25 cellular contexts compared by ENCODE assay signal in genomic region chr17:64032081-64032480, GRCh38. TPM values are rescaled to one million over a fixed set of nuclear protein-coding genes. Genes with fewer than 3 reads are reported as not detected.
DNase-seq lines count a peak whose midpoint lies in the region; ATAC-seq and TF ChIP-seq lines count a peak whose summit lies in the region.
"Had no signal": no experiment of that assay in that cellular context is flagged by ENCODE, and none has a peak within 500 bp of the region (broad histone marks: within the 10 kb centered on the region; RNA-seq: fewer than 3 reads in every experiment).

No MANE protein-coding gene starts in this region.

- no peak overlapping the region for H3K4me3 Mint-ChIP-seq in activated CD8-positive, alpha-beta memory T cell treated with anti-CD3 and anti-CD28 coated beads, Interleukin-2, amount 10 ng/mL, durations not matched to agents 7 days and 5 days
- no peak overlapping the region for H3K4me3 Mint-ChIP-seq in type B pancreatic cell
- H3K4me3 Mint-ChIP-seq: activated naive CD4-positive, alpha-beta T cell treated with anti-CD3 and anti-CD28 coated beads, Interleukin-2, amount 50 U/mL, for 24 hours; activated T-helper 1 cell treated with anti-CD3 and anti-CD28 coated beads, Interleukin-12 subunit alpha, Interleukin-12 subunit beta, Interleukin-2, Interleukin-4 antibody, amounts not matched to agents 30 ng/mL and 10 ng/mL and 1 ng/mL, durations not matched to agents 14 hours and 24 hours and 36 hours; naive thymus-derived CD4-positive, alpha-beta T cell; stimulated activated naive CD8-positive, alpha-beta T cell treated with anti-CD3 and anti-CD28 coated beads, Interleukin-15, amount 100 ng/mL, for 72 hours had no signal

- no peaks in the 10 kb centered on the region for H3K9me3 Mint-ChIP-seq in activated CD8-positive, alpha-beta memory T cell treated with anti-CD3 and anti-CD28 coated beads, Interleukin-2, amount 10 ng/mL, durations not matched to agents 7 days and 5 days (ENCODE audit: low read depth)
- H3K9me3 Mint-ChIP-seq in type B pancreatic cell: no peaks in the 10 kb centered on the region
- H3K9me3 Mint-ChIP-seq: activated naive CD4-positive, alpha-beta T cell treated with anti-CD3 and anti-CD28 coated beads, Interleukin-2, amount 50 U/mL, for 24 hours; activated T-helper 1 cell treated with anti-CD3 and anti-CD28 coated beads, Interleukin-12 subunit alpha, Interleukin-12 subunit beta, Interleukin-2, Interleukin-4 antibody, amounts not matched to agents 30 ng/mL and 10 ng/mL and 1 ng/mL, durations not matched to agents 14 hours and 24 hours and 36 hours; naive thymus-derived CD4-positive, alpha-beta T cell; stimulated activated naive CD8-positive, alpha-beta T cell treated with anti-CD3 and anti-CD28 coated beads, Interleukin-15, amount 100 ng/mL, for 72 hours had no signal

- peaks cover 12% of the 10 kb centered on the region for H3K4me1 Mint-ChIP-seq in activated CD8-positive, alpha-beta memory T cell treated with anti-CD3 and anti-CD28 coated beads, Interleukin-2, amount 10 ng/mL, durations not matched to agents 7 days and 5 days
- H3K4me1 Mint-ChIP-seq in type B pancreatic cell (ENCODE audit: unreplicated experiment): no peaks in the 10 kb centered on the region

- H3K27ac Mint-ChIP-seq in activated CD8-positive, alpha-beta memory T cell treated with anti-CD3 and anti-CD28 coated beads, Interleukin-2, amount 10 ng/mL, durations not matched to agents 7 days and 5 days: no peak overlapping the region
- no peak overlapping the region for H3K27ac Mint-ChIP-seq in type B pancreatic cell
- H3K27ac Mint-ChIP-seq: activated naive CD4-positive, alpha-beta T cell treated with anti-CD3 and anti-CD28 coated beads, Interleukin-2, amount 50 U/mL, for 24 hours; activated T-helper 1 cell treated with anti-CD3 and anti-CD28 coated beads, Interleukin-12 subunit alpha, Interleukin-12 subunit beta, Interleukin-2, Interleukin-4 antibody, amounts not matched to agents 30 ng/mL and 10 ng/mL and 1 ng/mL, durations not matched to agents 14 hours and 24 hours and 36 hours; naive thymus-derived CD4-positive, alpha-beta T cell; stimulated activated naive CD8-positive, alpha-beta T cell treated with anti-CD3 and anti-CD28 coated beads, Interleukin-15, amount 100 ng/mL, for 72 hours had no signal

- DNase-seq in activated CD8-positive, alpha-beta memory T cell treated with anti-CD3 and anti-CD28 coated beads for 24 hours: peak; percentile 41
- DNase-seq in activated CD8-positive, alpha-beta memory T cell treated with anti-CD3 and anti-CD28 coated beads, Interleukin-2, amount 10 ng/mL, durations not matched to agents 7 days and 5 days: no peak
- DNase-seq in RPMI7951 (ENCODE audit: low read depth): peak; percentile 15
- DNase-seq in fibroblast of mammary gland (ENCODE audit: low read depth): peak; percentile 34
- peak; percentile 11 for DNase-seq in type B pancreatic cell (ENCODE audit: extremely low spot score, unreplicated experiment)
- DNase-seq in NCI-H128 (lab: John Stamatoyannopoulos, UW; ENCODE audit: unreplicated experiment): no peak
- DNase-seq: 8988T; activated CD4-positive, alpha-beta T cell treated with anti-CD3 and anti-CD28 coated beads for 4 hours; BE2C; DND-41; KG1; left cardiac atrium; naive thymus-derived CD4-positive, alpha-beta T cell; NCI-H187; NCI-H2227 treated with DMSO at 0.1 percent for 48 hours; NCI-H774; occipital lobe; OCI-M1; stimulated activated naive CD8-positive, alpha-beta T cell treated with anti-CD3 and anti-CD28 coated beads, Interleukin-15, amount 100 ng/mL, for 72 hours; transverse colon had no signal

- no peak overlapping the region for H3K4me3 ChIP-seq in fibroblast of mammary gland (ENCODE audit: control insufficient read depth, low read depth, low read length)
- H3K4me3 ChIP-seq: transverse colon had no signal

- TF ChIP-seq CTCF in fibroblast of mammary gland (conservative IDR thresholded peaks at IDR 0.05; ENCODE audit: control insufficient read depth, insufficient read depth, low read depth, low read length): no peak
- TF ChIP-seq CTCF in type B pancreatic cell (conservative IDR thresholded peaks at IDR 0.05): no peak

- no peaks in the 10 kb centered on the region for H3K36me3 Mint-ChIP-seq in activated CD8-positive, alpha-beta memory T cell treated with anti-CD3 and anti-CD28 coated beads, Interleukin-2, amount 10 ng/mL, durations not matched to agents 7 days and 5 days
- no peaks in the 10 kb centered on the region for H3K36me3 Mint-ChIP-seq in type B pancreatic cell
- H3K36me3 Mint-ChIP-seq: activated naive CD4-positive, alpha-beta T cell treated with anti-CD3 and anti-CD28 coated beads, Interleukin-2, amount 50 U/mL, for 24 hours had no signal

- no peak for ATAC-seq in activated CD8-positive, alpha-beta memory T cell treated with anti-CD3 and anti-CD28 coated beads, Interleukin-2, amount 10 ng/mL, durations not matched to agents 7 days and 5 days
- no peak for ATAC-seq in GM18517 (IDR thresholded peaks at IDR 0.05; ENCODE audit: unreplicated experiment)
- ATAC-seq in HG02981 (IDR thresholded peaks at IDR 0.05; ENCODE audit: unreplicated experiment): no peak
- ATAC-seq: left cardiac atrium; naive thymus-derived CD4-positive, alpha-beta T cell; stimulated activated naive CD8-positive, alpha-beta T cell treated with anti-CD3 and anti-CD28 coated beads, Interleukin-15, amount 100 ng/mL, for 72 hours had no signal

- CTCF ChIA-PET in activated CD8-positive, alpha-beta memory T cell treated with anti-CD3 and anti-CD28 coated beads, Interleukin-2, amount 10 ng/mL, durations not matched to agents 7 days and 5 days (lab: Charles Lee): interaction anchor here (1.1 to 10.4 kb wide), 2 partner anchors 20 to 96 kb away, joined by 3 to 488 read pairs; partner anchors contain the start of gene ERN1

- no peaks in the 10 kb centered on the region for H3K27me3 Mint-ChIP-seq in activated CD8-positive, alpha-beta memory T cell treated with anti-CD3 and anti-CD28 coated beads, Interleukin-2, amount 10 ng/mL, durations not matched to agents 7 days and 5 days
- no peaks in the 10 kb centered on the region for H3K27me3 Mint-ChIP-seq in type B pancreatic cell
- H3K27me3 Mint-ChIP-seq: activated naive CD4-positive, alpha-beta T cell treated with anti-CD3 and anti-CD28 coated beads, Interleukin-2, amount 50 U/mL, for 24 hours; naive thymus-derived CD4-positive, alpha-beta T cell; stimulated activated naive CD8-positive, alpha-beta T cell treated with anti-CD3 and anti-CD28 coated beads, Interleukin-15, amount 100 ng/mL, for 72 hours had no signal

RNA-seq across cellular contexts. Expression of gene ICAM2, which starts 11.6 kb away (rescaled TPM):
- 10 to 100 TPM; 39.0 to 40.6 TPM for total RNA-seq in activated CD8-positive, alpha-beta memory T cell treated with anti-CD3 and anti-CD28 coated beads, Interleukin-2, amount 10 ng/mL, durations not matched to agents 7 days and 5 days
- not detected in 2 replicates for total RNA-seq in RPMI7951 (2014; rRNA removed; shearing (Covaris generic))
- 1.2 TPM in 1 of 2 replicates, not detected in the other for total RNA-seq in type B pancreatic cell (ENCODE audit: low replicate concordance)
- total RNA-seq: astrocyte had no signal

RNA-seq across cellular contexts. Expression of gene PRR29, which starts 33.9 kb away (rescaled TPM):
- total RNA-seq in activated CD8-positive, alpha-beta memory T cell treated with anti-CD3 and anti-CD28 coated beads, Interleukin-2, amount 10 ng/mL, durations not matched to agents 7 days and 5 days: 1 to 10 TPM; 1.5 to 3.3 TPM
- not detected in 2 replicates for total RNA-seq in RPMI7951 (2014; rRNA removed; shearing (Covaris generic))
- 0.45 and 4.2 TPM in 2 replicates for total RNA-seq in type B pancreatic cell (ENCODE audit: low replicate concordance)
- total RNA-seq: transverse colon had no signal

RNA-seq across cellular contexts. Expression of gene SCN4A, which starts 59.4 kb away (rescaled TPM):
- total RNA-seq in activated CD8-positive, alpha-beta memory T cell treated with anti-CD3 and anti-CD28 coated beads, Interleukin-2, amount 10 ng/mL, durations not matched to agents 7 days and 5 days: under 1 TPM in 1 of 2 experiments, not detected in 1; 0.02 TPM
- not detected in 2 replicates for total RNA-seq in RPMI7951 (2014; rRNA removed; shearing (Covaris generic))
- 0.39 TPM in 1 of 2 replicates, not detected in the other for total RNA-seq in type B pancreatic cell (ENCODE audit: low replicate concordance)
- total RNA-seq: occipital lobe had no signal

Comparison
In these comparisons a context has a peak if more than half of its experiments do, and no peak if none do; other contexts are left out.
1. DNase-seq: peak in activated CD8-positive, alpha-beta memory T cell treated with anti-CD3 and anti-CD28 coated beads for 24 hours (single experiment), RPMI7951 (single experiment), fibroblast of mammary gland (single experiment) and type B pancreatic cell (single experiment); none in activated CD8-positive, alpha-beta memory T cell treated with anti-CD3 and anti-CD28 coated beads, Interleukin-2, amount 10 ng/mL, durations not matched to agents 7 days and 5 days (single experiment) and NCI-H128 (single experiment).
2. RNA of gene ICAM2, which starts 11.6 kb away (total RNA-seq): 39.0 to 40.6 TPM in activated CD8-positive, alpha-beta memory T cell treated with anti-CD3 and anti-CD28 coated beads, Interleukin-2, amount 10 ng/mL, durations not matched to agents 7 days and 5 days; not detected in RPMI7951 and 1.2 TPM in type B pancreatic cell; every median in the first group is over 10 times any median in the second.